Comparison of ENCODE assay signal across 8 cellular contexts in genomic region chr16:67017810-67018488, GRCh38. TPM values are rescaled to one million over a fixed set of nuclear protein-coding genes. Genes with fewer than 3 reads are reported as not detected.
A peak's percentile ranks its signal among the peaks of the same experiment; 100 is the strongest.
DNase-seq lines count a peak whose midpoint lies in the region; ATAC-seq and TF ChIP-seq lines count a peak whose summit lies in the region.

No MANE protein-coding gene starts in this region.

- no peak overlapping the region for H2BK120ac ChIP-seq in mesendoderm (ENCODE audit: low read depth, low read length)

- TF ChIP-seq CTCF in dorsolateral prefrontal cortex (IDR thresholded peaks at IDR 0.05 in 54 of 56, conservative IDR thresholded peaks at IDR 0.05 in 2 of 56; ENCODE audit: low read depth in 1 of 56, partially characterized antibody in 56 of 56): peak; percentile 54 to 89 (median 74)

- H3K36me3 ChIP-seq in mesendoderm (ENCODE audit: control insufficient read depth, insufficient read depth, low read length): no peaks in the 10 kb centered on the region

- no peak overlapping the region for H4K8ac ChIP-seq in mesendoderm (ENCODE audit: low read depth, low read length)

- H3K4ac ChIP-seq in mesendoderm (ENCODE audit: low read depth, low read length): no peak overlapping the region

- no peak overlapping the region for H3K23ac ChIP-seq in mesendoderm (ENCODE audit: low read length)

- ATAC-seq in GM19397 (IDR thresholded peaks at IDR 0.05; ENCODE audit: unreplicated experiment): peak; percentile 76
- peak; percentile 84 for ATAC-seq in HG03520 (IDR thresholded peaks at IDR 0.05; ENCODE audit: unreplicated experiment)

- no peak overlapping the region for H4K5ac ChIP-seq in mesendoderm (ENCODE audit: low read length)

- no peak overlapping the region for H2BK5ac ChIP-seq in mesendoderm (ENCODE audit: low read length)

- H3K79me1 ChIP-seq in mesendoderm (ENCODE audit: low read length): no peaks in the 10 kb centered on the region

- H3K4me3 ChIP-seq in dorsolateral prefrontal cortex (no peak overlapping the region), mesendoderm (ENCODE audit: low read length) (no peak overlapping the region)

- H3K56ac ChIP-seq in mesendoderm (ENCODE audit: low read length): no peak overlapping the region

- no peaks in the 10 kb centered on the region for H3K79me2 ChIP-seq in mesendoderm (ENCODE audit: control insufficient read depth, insufficient read depth, low read length)

- peak overlapping the region in 7 of 59 donors; percentile 6 to 61 (median 34) for H3K27ac ChIP-seq in dorsolateral prefrontal cortex
- no peak overlapping the region for H3K27ac ChIP-seq in mesendoderm (ENCODE audit: low read depth, low read length)

- no peak overlapping the region for H3K4me2 ChIP-seq in mesendoderm (ENCODE audit: low read length)

- H3K18ac ChIP-seq in mesendoderm (ENCODE audit: low read length): no peak overlapping the region

- no peaks in the 10 kb centered on the region for H3K27me3 ChIP-seq in dorsolateral prefrontal cortex
- H3K27me3 ChIP-seq in mesendoderm (ENCODE audit: insufficient read depth, low read length, poor library complexity): no peaks in the 10 kb centered on the region

- H2BK15ac ChIP-seq in mesendoderm (replicated peaks; ENCODE audit: low read depth): no peak overlapping the region

- H3K9ac ChIP-seq in mesendoderm (ENCODE audit: low read length): no peak overlapping the region

- no peak overlapping the region for H2AK5ac ChIP-seq in mesendoderm (ENCODE audit: low read length)

- WGBS in mesendoderm (ENCODE audit: extremely low coverage, insufficient coverage, low lambda C conversion rate): no CpG with 5 or more reads among the region's 6 CpGs

- H3K4me1 ChIP-seq in mesendoderm (ENCODE audit: control insufficient read depth, low read depth, low read length): peaks cover 5% of the 10 kb centered on the region

- intact Hi-C loops in dorsolateral prefrontal cortex (cut with DNase I): loop anchor here (5.0 kb wide), 2 partner anchors 84 to 139 kb away; partner anchors contain the start of genes FBXL8 (in 2 of the 2) and TRADD (in 2 of the 2)

- DNase-seq in CMK (ENCODE audit: low read depth) (peak; percentile 60), NCI-H526 (lab: John Stamatoyannopoulos, UW) (peak; percentile 85 to 90), dorsolateral prefrontal cortex (peak; percentile 15 to 86 (median 64)), mesendoderm (peak; percentile 99)
- DNase-seq in activated CD4-positive, alpha-beta T cell treated with anti-CD3 and anti-CD28 coated beads for 48 hours: peak; percentile 94
- DNase-seq in stimulated activated CD8-positive, alpha-beta memory T cell treated with anti-CD3 and anti-CD28 coated beads, Interleukin-4, amount 100 ng/mL, for 4 hours (ENCODE audit: low read depth in 2 of 2, low spot score in 1 of 2): peak; percentile 62 to 75

RNA-seq across cellular contexts. Expression of gene CBFB, which starts 11.0 kb away (rescaled TPM):
- 10 to 100 TPM; 16.0 to 71.3 (median 36.7) TPM for total RNA-seq in dorsolateral prefrontal cortex
- 35.4 TPM for polyA plus RNA-seq in mesendoderm (2013, experiment 1 of 2)
- polyA plus RNA-seq in mesendoderm (2013, experiment 2 of 2): 45.8 TPM

RNA-seq across cellular contexts. Expression of gene CES4A, which starts 29.6 kb away (rescaled TPM):
- total RNA-seq in dorsolateral prefrontal cortex: 100 to 1,000 TPM in 75 of 120 experiments, 10 to 100 TPM in 45; 46.0 to 216 (median 110) TPM
- polyA plus RNA-seq in mesendoderm (2013, experiment 1 of 2): 0.31 TPM
- 0.25 TPM for polyA plus RNA-seq in mesendoderm (2013, experiment 2 of 2)

RNA-seq across cellular contexts. Expression of gene CES3, which starts 56.9 kb away (rescaled TPM):
- total RNA-seq in dorsolateral prefrontal cortex: 10 to 100 TPM in 6 of 120 experiments, 1 to 10 TPM in 114; 1.3 to 16.1 (median 5.8) TPM
- polyA plus RNA-seq in mesendoderm (2013, experiment 1 of 2): 0.46 TPM
- 0.42 TPM for polyA plus RNA-seq in mesendoderm (2013, experiment 2 of 2)
